Comparison of ENCODE assay signal across 1 cellular context in genomic region chr1:185249563-185249962, GRCh38.
TF ChIP-seq lines count a peak whose summit lies in the region.

No MANE protein-coding gene starts in this region.

TF ChIP-seq in H1, 55 proteins besides CTCF, POLR2A, EP300 and RAD21 (continued from another document):
- TF ChIP-seq ATF3 (IDR thresholded peaks at IDR 0.05; ENCODE audit: insufficient read depth, low read depth, low read length) = no peak
- no peak for TF ChIP-seq EGR1 (IDR thresholded peaks at IDR 0.05; ENCODE audit: borderline replicate concordance, low read depth, low read length)
- TF ChIP-seq SIRT6 (IDR thresholded peaks at IDR 0.05; ENCODE audit: low read length) = no peak
